In genomic region chr16:27330542-27330941, GRCh38 we compare ENCODE assay signal across 9 cellular contexts. TPM values are rescaled to one million over a fixed set of nuclear protein-coding genes. Genes with fewer than 3 reads are reported as not detected.
A peak's percentile ranks its signal among the peaks of the same experiment; 100 is the strongest.
DNase-seq lines count a peak whose midpoint lies in the region; ATAC-seq, FAIRE-seq and TF ChIP-seq lines count a peak whose summit lies in the region.
"Had no signal": no experiment of that assay in that cellular context is flagged by ENCODE, and none has a peak within 500 bp of the region (broad histone marks: within the 10 kb centered on the region; RNA-seq: fewer than 3 reads in every experiment).

No MANE protein-coding gene starts in this region.

- TF ChIP-seq CTCF in bronchial epithelial cell (IDR thresholded peaks at IDR 0.05; ENCODE audit: insufficient read depth, low read length, severe bottlenecking) (no peak), lower leg skin (IDR thresholded peaks at IDR 0.05) (no peak)

- 0 out of 2 replicates have a peak, but pooled peaks have one; percentile 31 for TF ChIP-seq EP300 in Ishikawa (IDR thresholded peaks at IDR 0.05; ENCODE audit: borderline replicate concordance)

- 39 to 47% methylated on average over 5 of the region's 5 CpGs for WGBS in lower leg skin, 2 donors

- H3K9me3 ChIP-seq in subcutaneous abdominal adipose tissue (ENCODE audit: control insufficient read depth in 5 of 5, low read length in 5 of 5), result no peaks in the 10 kb centered on the region

- TF ChIP-seq RAD21 in Ishikawa (IDR thresholded peaks at IDR 0.05; ENCODE audit: low read depth), result no peak

- intact Hi-C loops in lower leg skin (cut with DNase I; ENCODE audit: low total_unique reads), result no loop called here

- no peak for TF ChIP-seq POLR2A in lower leg skin (IDR thresholded peaks at IDR 0.05)

- peaks cover 14 to 50% (median 37%) of the 10 kb centered on the region in 5 donors for H3K4me1 ChIP-seq in subcutaneous abdominal adipose tissue (ENCODE audit: control insufficient read depth in 5 of 5, insufficient read depth in 5 of 5, low read length in 5 of 5)

- DNase-seq in bronchial epithelial cell (ENCODE audit: low read depth) (peak; percentile 27), lower leg skin (ENCODE audit: low spot score in 2 of 2) (peak; percentile 79 to 94), HCEC 1CT (no peak), RCC 7860 (ENCODE audit: low spot score) (no peak)

- H3K27me3 ChIP-seq in bronchial epithelial cell (ENCODE audit: control insufficient read depth, insufficient read depth, low read length), result no peaks in the 10 kb centered on the region
- H3K27me3 ChIP-seq in subcutaneous abdominal adipose tissue (ENCODE audit: control insufficient read depth in 5 of 5, insufficient read depth in 4 of 5, low read length in 5 of 5), result no peaks in the 10 kb centered on the region

- H3K4me3 ChIP-seq in bronchial epithelial cell (ENCODE audit: low read depth, low read length) (no peak overlapping the region), lower leg skin (ENCODE audit: low read depth, poor library complexity, severe bottlenecking) (no peak overlapping the region), subcutaneous abdominal adipose tissue (ENCODE audit: low read depth in 1 of 5, low read length in 5 of 5) (no peak overlapping the region)

- H3K36me3 ChIP-seq in bronchial epithelial cell (ENCODE audit: control insufficient read depth, insufficient read depth, low read length), result peaks cover 25% of the 10 kb centered on the region
- H3K36me3 ChIP-seq in subcutaneous abdominal adipose tissue (ENCODE audit: control insufficient read depth in 5 of 5, insufficient read depth in 5 of 5, low read length in 5 of 5), result peaks cover 0 to 26% (median 17%) of the 10 kb centered on the region in 5 donors

- peak overlapping the region; percentile 76 for H3K27ac ChIP-seq in subcutaneous abdominal adipose tissue (ENCODE audit: low read depth, low read length)

- ATAC-seq in GM21723 (IDR thresholded peaks at IDR 0.05; ENCODE audit: unreplicated experiment), result no peak
- ATAC-seq in HG02642 (IDR thresholded peaks at IDR 0.05; ENCODE audit: poor library complexity, unreplicated experiment), result no peak

- peak overlapping the region in 3 of 5 donors; percentile 4 to 21 (median 11) for H3K9ac ChIP-seq in subcutaneous abdominal adipose tissue (ENCODE audit: low read length in 5 of 5)

- FAIRE-seq in bronchial epithelial cell (lab: Jason Lieb, UNC), result no peak
- FAIRE-seq in RCC 7860 (lab: Jason Lieb, UNC), result no peak
- FAIRE-seq: endometrium had no signal

TF ChIP-seq in Ishikawa, 13 proteins besides CTCF, POLR2A, EP300 and RAD21:
- TF ChIP-seq ZBTB7A (IDR thresholded peaks at IDR 0.05; ENCODE audit: low read depth) (no peak), TAF1 (IDR thresholded peaks at IDR 0.05; ENCODE audit: low read depth) (no peak), REST (IDR thresholded peaks at IDR 0.05; ENCODE audit: low read depth) (no peak), EGR1 (IDR thresholded peaks at IDR 0.05) (no peak), USF1 (IDR thresholded peaks at IDR 0.05) (no peak), YY1 (IDR thresholded peaks at IDR 0.05; ENCODE audit: low read depth) (no peak), NFIC (IDR thresholded peaks at IDR 0.05) (no peak), CREB1 (IDR thresholded peaks at IDR 0.05; ENCODE audit: low read depth) (no peak), TEAD4 (IDR thresholded peaks at IDR 0.05) (no peak)

RNA-seq across cellular contexts. Expression of gene IL4R, which starts 16.8 kb away (rescaled TPM):
- total RNA-seq in bronchial epithelial cell (25.8 and 32.9 TPM in 2 replicates), lower leg skin (10 to 100 TPM; 22.3 to 35.0 (median 25.1) TPM)

Comparison
In these comparisons a context has a peak if more than half of its experiments do, and no peak if none do; other contexts are left out.
1. DNase-seq: peak in bronchial epithelial cell (single experiment) and lower leg skin (2 of 2); none in HCEC 1CT (single experiment) and RCC 7860 (single experiment).